In the genomic region with DNA sequence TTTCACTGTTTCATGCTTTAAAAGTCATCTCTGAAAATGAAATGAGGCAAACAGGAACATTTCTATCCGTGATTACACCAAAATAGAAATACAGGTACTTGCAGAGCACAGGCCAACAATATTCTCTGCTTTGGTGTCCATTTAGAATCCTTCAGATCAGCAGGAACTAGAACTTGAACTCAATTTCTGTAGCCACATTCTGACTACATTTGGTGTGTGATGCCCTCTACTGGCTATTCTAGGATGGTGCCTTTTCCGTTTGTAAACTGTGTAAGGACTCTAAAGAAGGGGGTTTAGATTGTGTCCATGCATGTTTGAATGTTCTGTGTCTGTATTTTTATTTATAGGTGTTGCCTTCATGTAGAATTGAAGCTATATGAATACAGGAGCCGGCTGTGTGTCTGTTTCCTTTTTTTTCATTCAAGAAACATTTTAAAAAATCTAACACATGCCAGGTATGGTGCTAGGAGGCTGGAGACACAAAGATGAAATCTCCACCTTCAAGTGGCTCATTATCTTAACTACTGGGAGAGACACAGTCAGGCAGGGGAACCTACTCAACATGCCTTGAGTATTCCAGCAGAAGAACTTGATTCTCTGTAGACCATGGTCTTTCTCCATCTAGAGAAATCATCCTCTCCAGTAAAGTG, we compare ENCODE assay signal across 8 cellular contexts. TPM values are rescaled to one million over a fixed set of nuclear protein-coding genes. Genes with fewer than 3 reads are reported as not detected.
DNase-seq lines count a peak whose midpoint lies in the region; ATAC-seq and TF ChIP-seq lines count a peak whose summit lies in the region.

No MANE protein-coding gene starts in this region.

- TF ChIP-seq POLR2A in thyroid gland (IDR thresholded peaks at IDR 0.05): no peak

- intact Hi-C loops in thyroid gland (cut with DNase I): loop anchor here (2.0 kb wide), 1 partner anchor 180 kb away; no protein-coding TSS in a partner anchor

- no peak overlapping the region for H3K27ac ChIP-seq in WERI-Rb-1
- H3K27ac ChIP-seq in thyroid gland: no peak overlapping the region

- ATAC-seq in GM18868 (IDR thresholded peaks at IDR 0.05; ENCODE audit: unreplicated experiment): peak; percentile 90
- ATAC-seq in HG03196 (IDR thresholded peaks at IDR 0.05; ENCODE audit: unreplicated experiment): peak; percentile 79

- no peaks in the 10 kb centered on the region for H3K27me3 ChIP-seq in BE2C
- H3K27me3 ChIP-seq in WERI-Rb-1 (ENCODE audit: insufficient read depth, low read depth, severe bottlenecking): no peaks in the 10 kb centered on the region
- no peaks in the 10 kb centered on the region for H3K27me3 ChIP-seq in thyroid gland

- TF ChIP-seq CTCF in BE2C (IDR thresholded peaks at IDR 0.05; ENCODE audit: low read depth, low read length) (peak; percentile 78), WERI-Rb-1 (IDR thresholded peaks at IDR 0.05; ENCODE audit: low read depth, low read length) (peak; percentile 77), thyroid gland (IDR thresholded peaks at IDR 0.05) (peak; percentile 59 to 92 (median 83))

- DNase-seq in BE2C (peak; percentile 27), NCI-H226 (peak; percentile 56), WERI-Rb-1 (peak; percentile 49), medulla oblongata (ENCODE audit: extremely low spot score) (peak; percentile 94), thyroid gland (peak; percentile 42 to 46)
- peak; percentile 17 for DNase-seq in effector CD8-positive, alpha-beta T cell (lab: John Stamatoyannopoulos, UW)

- H3K4me1 ChIP-seq in BE2C (peaks cover 4% of the 10 kb centered on the region; the same call in 1 of the 2 replicates), thyroid gland (peaks cover 6 to 12% of the 10 kb centered on the region in 2 donors)

- 0 to 2% methylated on average over 3 of the region's 3 CpGs for WGBS in thyroid gland, 2 donors

- H3K9me3 ChIP-seq in BE2C: no peaks in the 10 kb centered on the region
- H3K9me3 ChIP-seq in WERI-Rb-1 (ENCODE audit: severe bottlenecking): no peaks in the 10 kb centered on the region
- no peaks in the 10 kb centered on the region for H3K9me3 ChIP-seq in thyroid gland

- H3K4me3 ChIP-seq in BE2C (ENCODE audit: low read depth, low read length): no peak overlapping the region
- H3K4me3 ChIP-seq in WERI-Rb-1 (ENCODE audit: low read depth, low read length): no peak overlapping the region
- no peak overlapping the region for H3K4me3 ChIP-seq in thyroid gland (replicated peaks in 1 of 3)

- H3K36me3 ChIP-seq in BE2C (no peaks in the 10 kb centered on the region), WERI-Rb-1 (no peaks in the 10 kb centered on the region), thyroid gland (no peaks in the 10 kb centered on the region)

RNA-seq across cellular contexts. Expression of a gene that starts 7.6 kb away (rescaled TPM):
- 16.4 TPM for polyA plus RNA-seq in BE2C (2012; ENCODE audit: insufficient read depth, insufficient read length, low read depth)
- total RNA-seq in thyroid gland: 10 to 100 TPM; 19.5 to 34.2 (median 21.5) TPM

Comparison
In these comparisons a context has a peak if more than half of its experiments do, and no peak if none do; other contexts are left out.
1. DNase-seq: peak in every context shown above with its lines; median percentile 94 in medulla oblongata; 56 in NCI-H226; 49 in WERI-Rb-1; 44 in thyroid gland; 27 in BE2C; 17 in effector CD8-positive, alpha-beta T cell.